20 cellular contexts compared by ENCODE assay signal in the genomic region with DNA sequence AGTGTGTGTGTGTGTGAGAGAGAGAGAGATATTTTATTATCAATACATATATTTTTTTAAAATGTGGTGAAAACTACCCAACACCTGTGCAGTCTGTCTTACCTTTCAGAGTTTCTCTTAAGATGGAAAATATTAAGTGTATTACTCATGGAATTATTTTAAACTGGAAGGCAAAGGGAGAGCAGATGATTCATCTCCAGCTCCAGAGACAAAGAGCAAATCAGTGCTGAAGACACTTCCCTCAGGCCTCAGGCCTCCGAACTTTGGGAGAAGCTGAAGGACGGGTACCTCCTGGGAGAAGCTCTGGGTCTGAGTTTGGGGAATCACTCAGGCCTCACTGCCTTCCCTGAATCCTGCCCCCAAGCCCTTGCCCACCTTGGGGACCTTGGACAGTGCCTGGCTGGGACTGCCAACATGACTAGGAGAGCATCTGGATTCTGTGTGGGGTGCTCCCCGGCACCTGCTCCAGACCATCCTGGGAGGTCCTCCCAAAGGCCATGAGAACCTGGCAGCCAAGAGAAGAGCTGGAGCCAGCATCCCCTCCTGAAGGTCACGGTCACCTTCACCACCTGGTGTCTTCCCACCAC.
DNase-seq lines count a peak whose midpoint lies in the region; ATAC-seq and TF ChIP-seq lines count a peak whose summit lies in the region.
"Had no signal": no experiment of that assay in that cellular context is flagged by ENCODE, and none has a peak within 500 bp of the region (broad histone marks: within the 10 kb centered on the region; RNA-seq: fewer than 3 reads in every experiment).

No MANE protein-coding gene starts in this region.

- no peak overlapping the region for H3K4me3 ChIP-seq in AG10803 (ENCODE audit: low read length)
- H3K4me3 ChIP-seq in IMR-90 (ENCODE audit: insufficient read depth, low read depth, low read length) = no peak overlapping the region
- no peak overlapping the region for H3K4me3 ChIP-seq in astrocyte of the spinal cord (ENCODE audit: low read depth, low read length)
- H3K4me3 ChIP-seq: spleen, upper lobe of right lung had no signal

- no peaks in the 10 kb centered on the region for H3K9me3 ChIP-seq in IMR-90 (ENCODE audit: control insufficient read depth, insufficient read depth, low read length)
- H3K9me3 ChIP-seq: spleen, upper lobe of right lung had no signal

- intact Hi-C loops in IMR-90 (cut with micrococcal nuclease) = no loop called here

- peak overlapping the region; percentile 8; the same call in 1 of the 2 replicates for H3K4ac ChIP-seq in IMR-90 (ENCODE audit: low read depth, low read length)

- DNase-seq in AG10803 (ENCODE audit: low read depth) = peak; percentile 25
- DNase-seq in IMR-90 = peak; percentile 57
- peak; percentile 33 for DNase-seq in astrocyte of the spinal cord (ENCODE audit: low read depth, low spot score)
- peak; percentile 48 for DNase-seq in myocyte (ENCODE audit: low read depth)
- no peak for DNase-seq in GM19238 (ENCODE audit: insufficient read length, low spot score)
- DNase-seq in DMS114 treated with DMSO at 0.1 percent for 48 hours (lab: John Stamatoyannopoulos, UW; ENCODE audit: unreplicated experiment) = no peak
- no peak for DNase-seq in NCI-H446 (lab: John Stamatoyannopoulos, UW)
- DNase-seq in NCI-H69 (lab: John Stamatoyannopoulos, UW) = no peak
- DNase-seq: activated CD4-positive, alpha-beta memory T cell treated with anti-CD3 and anti-CD28 coated beads for 36 hours; activated T-cell treated with anti-CD3 and anti-CD28 coated beads, Interleukin-2, amount 50 U/mL, for 48 hours; COR-L47; effector memory CD8-positive, alpha-beta T cell; MM.1S; NCI-H1930; NCI-H524; spleen; stimulated activated naive CD4-positive, alpha-beta T cell treated with Interleukin-2 at 50 U/mL for 16 hours; upper lobe of right lung had no signal

- H4K8ac ChIP-seq in IMR-90 (ENCODE audit: low read depth in 2 of 2, low read length in 2 of 2) = no peak overlapping the region; a peak in 1 of 4 replicates

- 0 out of 2 replicates have a peak overlapping the region, but pooled peaks have one; percentile 7 for H2AK5ac ChIP-seq in IMR-90 (ENCODE audit: low read depth, low read length)

- H3K36me3 ChIP-seq in IMR-90 (ENCODE audit: control insufficient read depth, insufficient read depth, low read length) = no peaks in the 10 kb centered on the region
- H3K36me3 ChIP-seq: spleen, upper lobe of right lung had no signal

- CTCF ChIA-PET in IMR-90 (lab: Yijun Ruan, JAX) = interaction anchor here (1.0 kb wide), 1 partner anchor 9 kb away, joined by 5 read pairs; no protein-coding TSS in a partner anchor

- no peak overlapping the region for H4K91ac ChIP-seq in IMR-90 (ENCODE audit: insufficient read depth, low read depth, low read length)

- H3K79me1 ChIP-seq in IMR-90 (ENCODE audit: low read depth in 1 of 2, low read length in 2 of 2) = no peaks in the 10 kb centered on the region

- H3K56ac ChIP-seq in IMR-90 (ENCODE audit: extremely low read depth, insufficient read depth, low read length) = no peak overlapping the region

- peak overlapping the region; percentile 81; the same call in 1 of the 2 replicates for H2BK120ac ChIP-seq in IMR-90 (ENCODE audit: low read depth, low read length)

- peak overlapping the region; percentile 76; the same call in 1 of the 2 replicates for H2BK20ac ChIP-seq in IMR-90 (ENCODE audit: low read depth, low read length)

- no peak overlapping the region for H3K18ac ChIP-seq in IMR-90 (ENCODE audit: low read depth, low read length)

- POLR2A ChIA-PET in IMR-90 (lab: Charles Lee; ENCODE audit: unreplicated experiment) = no interaction called here

- H4K20me1 ChIP-seq in IMR-90 (ENCODE audit: insufficient read depth, low read length) = no peaks in the 10 kb centered on the region

- H2BK15ac ChIP-seq in IMR-90 (ENCODE audit: low read depth, low read length) = peak overlapping the region; percentile 46; the same call in 1 of the 3 replicates

- H3K9ac ChIP-seq in IMR-90 (ENCODE audit: low read depth, low read length) = no peak overlapping the region

- no peaks in the 10 kb centered on the region for H3K27me3 ChIP-seq in IMR-90 (ENCODE audit: control insufficient read depth, insufficient read depth, low read length)
- H3K27me3 ChIP-seq: upper lobe of right lung had no signal

- no peak overlapping the region for H3K4me2 ChIP-seq in IMR-90 (ENCODE audit: low read depth, low read length)

- peaks cover 4% of the 10 kb centered on the region; the same call in 1 of the 2 replicates for H3K9me1 ChIP-seq in IMR-90 (ENCODE audit: insufficient read depth, low read length)

- TF ChIP-seq CTCF in AG10803 (conservative IDR thresholded peaks at IDR 0.05; ENCODE audit: low read length) (no peak), IMR-90 (conservative IDR thresholded peaks at IDR 0.05; ENCODE audit: low read depth, low read length) (no peak), astrocyte of the spinal cord (IDR thresholded peaks at IDR 0.05; ENCODE audit: low read depth, low read length) (no peak)

- H4K5ac ChIP-seq in IMR-90 (ENCODE audit: low read depth, low read length) = no peak overlapping the region

- H2BK5ac ChIP-seq in IMR-90 (ENCODE audit: low read depth, low read length, poor library complexity, severe bottlenecking) = no peak overlapping the region

- in situ Hi-C loops in IMR-90 (cut with MboI; ENCODE audit: low sequenced_read_pairs) (no loop called here), astrocyte of the spinal cord (cut with HindIII; ENCODE audit: low sequenced_read_pairs) (no loop called here)

- no TSS peak for BruUV-seq in IMR-90 (replicated peaks; lab: Mats Ljungman, UMichigan)

- dilution Hi-C loops in IMR-90 (cut with HindIII; ENCODE audit: low sequenced_read_pairs, unreplicated experiment) = no loop called here

- H3K4me1 ChIP-seq in IMR-90 (ENCODE audit: control insufficient read depth, insufficient read depth, low read length) = peaks cover 10% of the 10 kb centered on the region
- H3K4me1 ChIP-seq: spleen, upper lobe of right lung had no signal

- H3K14ac ChIP-seq in IMR-90 (replicated peaks; ENCODE audit: low read depth, low read length) = peak overlapping the region; percentile 61

- 100% methylated on average over 1 of the region's 4 CpGs; no CpG with 5 or more reads in 1 of the 2 experiments for WGBS in IMR-90 (ENCODE audit: extremely low coverage in 2 of 2, insufficient read length in 1 of 2), 2 experiments

- H2AFZ ChIP-seq in IMR-90 (replicated peaks; ENCODE audit: low read length, poor library complexity) = peak overlapping the region; percentile 88

- peak; percentile 69 for ATAC-seq in IMR-90 (ENCODE audit: low read depth)
- ATAC-seq: effector memory CD8-positive, alpha-beta T cell; left lobe of liver; Panc1; upper lobe of right lung had no signal

- TF ChIP-seq POLR2A in IMR-90 (IDR thresholded peaks at IDR 0.05; ENCODE audit: low read depth, low read length) = no peak

- no peak overlapping the region for H3K27ac ChIP-seq in IMR-90 (ENCODE audit: insufficient read depth, low read length)
- H3K27ac ChIP-seq: spleen, upper lobe of right lung had no signal

- H2AK9ac ChIP-seq in IMR-90 (replicated peaks; ENCODE audit: low read depth, low read length, poor library complexity) = no peak overlapping the region

- no peak for TF ChIP-seq RAD21 in IMR-90 (IDR thresholded peaks at IDR 0.05; ENCODE audit: low read length)

- H3K23ac ChIP-seq in IMR-90 (ENCODE audit: low read depth, low read length) = no peak overlapping the region

TF ChIP-seq in IMR-90, 13 proteins besides CTCF, POLR2A, EP300 and RAD21:
- TF ChIP-seq MXI1 (IDR thresholded peaks at IDR 0.05; ENCODE audit: borderline replicate concordance, low read depth, low read length) (no peak), BHLHE40 (IDR thresholded peaks at IDR 0.05; ENCODE audit: low read depth, low read length) (no peak), RFX5 (IDR thresholded peaks at IDR 0.05; ENCODE audit: low read depth, low read length) (no peak), FOS (IDR thresholded peaks at IDR 0.05; ENCODE audit: low read depth, low read length) (no peak)
- TF ChIP-seq, protein P1, sequence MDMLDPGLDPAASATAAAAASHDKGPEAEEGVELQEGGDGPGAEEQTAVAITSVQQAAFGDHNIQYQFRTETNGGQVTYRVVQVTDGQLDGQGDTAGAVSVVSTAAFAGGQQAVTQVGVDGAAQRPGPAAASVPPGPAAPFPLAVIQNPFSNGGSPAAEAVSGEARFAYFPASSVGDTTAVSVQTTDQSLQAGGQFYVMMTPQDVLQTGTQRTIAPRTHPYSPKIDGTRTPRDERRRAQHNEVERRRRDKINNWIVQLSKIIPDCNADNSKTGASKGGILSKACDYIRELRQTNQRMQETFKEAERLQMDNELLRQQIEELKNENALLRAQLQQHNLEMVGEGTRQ (IDR thresholded peaks at IDR 0.05; ENCODE audit: low read depth, low read length) = no peak

Comparison
In these comparisons a context has a peak if more than half of its experiments do, and no peak if none do; other contexts are left out.
1. DNase-seq: peak in AG10803 (single experiment), IMR-90 (single experiment), astrocyte of the spinal cord (single experiment) and myocyte (single experiment); none in GM19238 (single experiment), DMS114 treated with DMSO at 0.1 percent for 48 hours (single experiment), NCI-H446 (0 of 2) and NCI-H69 (single experiment).